Comparison of ENCODE assay signal across 9 cellular contexts in genomic region chr3:188255190-188255589, GRCh38.
"Had no signal": no experiment of that assay in that cellular context is flagged by ENCODE, and none has a peak within 500 bp of the region (broad histone marks: within the 10 kb centered on the region; RNA-seq: fewer than 3 reads in every experiment).

No MANE protein-coding gene starts in this region.

- H3K4me3 ChIP-seq: hepatocyte had no signal

- ATAC-seq: activated CD8-positive, alpha-beta T cell treated with anti-CD3 and anti-CD28 coated beads for 36 hours had no signal

- H3K27ac Mint-ChIP-seq: activated B cell treated with CpG ODN at 0.5 μM for 24 hours; activated CD8-positive, alpha-beta T cell treated with anti-CD3 and anti-CD28 coated beads for 36 hours had no signal

- H3K27me3 ChIP-seq: hepatocyte had no signal

- H3K4me3 Mint-ChIP-seq: activated B cell treated with CpG ODN at 0.5 μM for 24 hours; activated CD8-positive, alpha-beta T cell treated with anti-CD3 and anti-CD28 coated beads for 36 hours had no signal

- H3K27ac ChIP-seq: hepatocyte had no signal

- H3K9me3 Mint-ChIP-seq: activated B cell treated with CpG ODN at 0.5 μM for 24 hours had no signal

- H3K27me3 Mint-ChIP-seq: activated B cell treated with CpG ODN at 0.5 μM for 24 hours; activated CD8-positive, alpha-beta T cell treated with anti-CD3 and anti-CD28 coated beads for 36 hours had no signal

- DNase-seq: activated B cell treated with CpG ODN at 0.5 μM for 24 hours; activated CD8-positive, alpha-beta memory T cell treated with anti-CD3 and anti-CD28 coated beads, Interleukin-2, amount 50 U/mL, for 4 hours; activated CD8-positive, alpha-beta T cell treated with anti-CD3 and anti-CD28 coated beads for 36 hours; activated gamma-delta T cell; cortex of kidney; effector CD8-positive, alpha-beta T cell; stimulated activated CD4-positive, alpha-beta T cell treated with anti-CD3 and anti-CD28 coated beads, Interleukin-4, amount 100 ng/mL, for 4 hours; T-helper 1 cell had no signal
